ENCODE assay signal across 12 cellular contexts in the genomic region with DNA sequence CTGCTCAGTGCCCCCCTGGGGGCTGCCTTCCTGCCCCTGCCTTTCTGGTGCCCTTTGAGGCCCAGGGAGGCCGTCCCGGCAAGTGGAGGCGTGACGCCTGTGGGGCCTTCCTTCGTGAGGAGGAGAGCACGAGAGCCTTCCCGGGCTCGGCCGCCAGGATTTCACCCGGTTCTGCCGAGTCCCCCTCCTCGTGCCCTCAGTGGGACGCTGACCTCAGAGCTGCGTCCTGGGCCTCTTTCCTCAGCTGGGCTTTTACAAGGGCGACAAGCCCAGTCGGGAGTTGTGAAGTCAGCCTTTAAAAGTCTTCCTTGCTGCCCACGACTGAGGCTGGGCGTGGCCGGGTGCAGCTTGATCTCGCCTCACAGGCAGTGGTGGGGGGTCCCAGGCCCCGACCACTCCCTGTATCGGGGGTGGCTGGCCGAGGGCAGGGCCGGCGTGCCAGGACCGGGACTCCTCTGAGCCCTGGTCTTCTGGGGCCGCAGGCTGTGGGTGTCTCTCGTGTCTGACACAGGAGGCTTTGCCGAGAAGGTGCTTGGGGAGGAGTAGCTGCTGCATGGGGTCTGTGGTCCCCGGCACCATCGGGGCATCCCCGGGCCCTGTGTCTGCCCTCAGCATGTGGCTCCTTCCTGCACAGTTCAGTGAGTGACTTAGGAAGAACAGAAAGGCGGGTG. TPM values are rescaled to one million over a fixed set of nuclear protein-coding genes. Genes with fewer than 3 reads are reported as not detected.
DNase-seq lines count a peak whose midpoint lies in the region; ATAC-seq and TF ChIP-seq lines count a peak whose summit lies in the region.
"Had no signal": no experiment of that assay in that cellular context is flagged by ENCODE, and none has a peak within 500 bp of the region (broad histone marks: within the 10 kb centered on the region; RNA-seq: fewer than 3 reads in every experiment).

No MANE protein-coding gene starts in this region.

- H3K4me2 ChIP-seq in Karpas-422 (ENCODE audit: low read depth, low read length, poor library complexity, severe bottlenecking) (no peak overlapping the region), SK-N-SH (no peak overlapping the region)

- intact Hi-C loops in colonic mucosa (cut with DNase I): no loop called here
- intact Hi-C loops in lower lobe of right lung (cut with DNase I): no loop called here

- POLR2A ChIA-PET in HEK293 (lab: Yijun Ruan, JAX) (no interaction called here), SK-N-SH (lab: Yijun Ruan, JAX) (no interaction called here)

- H3K27me3 ChIP-seq in colonic mucosa (no peaks in the 10 kb centered on the region), lower lobe of right lung (ENCODE audit: low read depth) (no peaks in the 10 kb centered on the region), Karpas-422 (ENCODE audit: low read length) (no peaks in the 10 kb centered on the region), SK-N-SH (ENCODE audit: insufficient read depth) (no peaks in the 10 kb centered on the region)

- no peaks in the 10 kb centered on the region for H3K36me3 ChIP-seq in HEK293 (ENCODE audit: control insufficient read depth in 2 of 2, insufficient read depth in 1 of 2, low read length in 2 of 2)
- H3K36me3 ChIP-seq in colonic mucosa: no peaks in the 10 kb centered on the region
- H3K36me3 ChIP-seq in lower lobe of right lung: no peaks in the 10 kb centered on the region
- no peaks in the 10 kb centered on the region for H3K36me3 ChIP-seq in Karpas-422 (ENCODE audit: insufficient read depth, low read length)
- no peaks in the 10 kb centered on the region for H3K36me3 ChIP-seq in SK-N-SH (replicated peaks in 1 of 2; ENCODE audit: control insufficient read depth in 1 of 2, insufficient read depth in 2 of 2, low read length in 1 of 2)

- H3K9me3 ChIP-seq in HEK293 (ENCODE audit: control insufficient read depth, insufficient read depth, low read depth, low read length) (no peaks in the 10 kb centered on the region), colonic mucosa (no peaks in the 10 kb centered on the region), lower lobe of right lung (no peaks in the 10 kb centered on the region), Karpas-422 (ENCODE audit: low read length) (no peaks in the 10 kb centered on the region), SK-N-SH (no peaks in the 10 kb centered on the region)

- H3K79me2 ChIP-seq in Karpas-422 (ENCODE audit: low read length) (no peaks in the 10 kb centered on the region), SK-N-SH (ENCODE audit: insufficient read depth) (no peaks in the 10 kb centered on the region)

- TF ChIP-seq CTCF in HEK293 (tag by site-specific recombination; IDR thresholded peaks at IDR 0.05) (no peak), colonic mucosa (IDR thresholded peaks at IDR 0.05) (no peak), lower lobe of right lung (IDR thresholded peaks at IDR 0.05) (no peak), SK-N-SH (IDR thresholded peaks at IDR 0.05) (no peak)

- H3K4me3 ChIP-seq in HEK293 (ENCODE audit: low read depth, low read length): no peak overlapping the region
- H3K4me3 ChIP-seq in colonic mucosa: no peak overlapping the region
- peak overlapping the region; percentile 43 for H3K4me3 ChIP-seq in lower lobe of right lung
- H3K4me3 ChIP-seq in Karpas-422 (ENCODE audit: low read length): no peak overlapping the region
- no peak overlapping the region for H3K4me3 ChIP-seq in SK-N-SH (ENCODE audit: low read depth in 2 of 2, low read length in 1 of 2)

- no peak for TF ChIP-seq RAD21 in SK-N-SH (IDR thresholded peaks at IDR 0.05; ENCODE audit: low read length)

- H3K9me2 ChIP-seq in Karpas-422 (replicated peaks; ENCODE audit: insufficient read depth, low read length) (no peaks in the 10 kb centered on the region), SK-N-SH (no peaks in the 10 kb centered on the region)

- H3K4me1 ChIP-seq in HEK293 (ENCODE audit: control insufficient read depth, insufficient read depth, low read length): no peaks in the 10 kb centered on the region
- no peaks in the 10 kb centered on the region for H3K4me1 ChIP-seq in colonic mucosa
- H3K4me1 ChIP-seq in lower lobe of right lung: peaks cover 40% of the 10 kb centered on the region
- H3K4me1 ChIP-seq in Karpas-422 (ENCODE audit: low read length): no peaks in the 10 kb centered on the region
- no peaks in the 10 kb centered on the region for H3K4me1 ChIP-seq in SK-N-SH (ENCODE audit: control insufficient read depth in 1 of 2, insufficient read depth in 2 of 2, low read depth in 1 of 2, low read length in 1 of 2)

- peak; percentile 40 for DNase-seq in colonic mucosa
- DNase-seq in lower lobe of right lung: no peak
- no peak for DNase-seq in substantia nigra (lab: John Stamatoyannopoulos, UW)
- DNase-seq in DMS153 (lab: John Stamatoyannopoulos, UW): no peak
- DNase-seq in Karpas-422: no peak
- DNase-seq in SK-N-SH: no peak
- DNase-seq: effector memory CD8-positive, alpha-beta T cell; MV-4-11; NK-92 treated with Interleukin-12 subunit alpha and Interleukin-12 subunit beta, amount 100 ng/mL, for 24 hours; stimulated activated naive CD8-positive, alpha-beta T cell treated with anti-CD3 and anti-CD28 coated beads, Interleukin-15, Interleukin-2, amounts not matched to agents 100 U/mL and 50 U/mL, for 24 hours had no signal

- no peaks in the 10 kb centered on the region for H3F3A ChIP-seq in SK-N-SH (replicated peaks; ENCODE audit: insufficient read depth)

- no peak overlapping the region for H3K27ac ChIP-seq in HEK293 (ENCODE audit: extremely low read depth, low read depth, low read length)
- peak overlapping the region; percentile 82 for H3K27ac ChIP-seq in colonic mucosa
- H3K27ac ChIP-seq in lower lobe of right lung: peak overlapping the region; percentile 87
- peak overlapping the region; percentile 26 for H3K27ac ChIP-seq in substantia nigra (ENCODE audit: low read depth, low read length, poor library complexity, severe bottlenecking)
- H3K27ac ChIP-seq in Karpas-422 (ENCODE audit: low read length): no peak overlapping the region
- no peak overlapping the region for H3K27ac ChIP-seq in SK-N-SH (ENCODE audit: low read depth in 2 of 2, low read length in 1 of 2)

- H2AFZ ChIP-seq in Karpas-422 (ENCODE audit: low read length) (no peak overlapping the region), SK-N-SH (ENCODE audit: low read depth) (no peak overlapping the region)

- peak overlapping the region; percentile 51 to 63 for H3K9ac ChIP-seq in colonic mucosa (ENCODE audit: low read depth in 2 of 2, low read length in 2 of 2)
- H3K9ac ChIP-seq in Karpas-422 (ENCODE audit: low read length): no peak overlapping the region
- no peak overlapping the region for H3K9ac ChIP-seq in SK-N-SH

- peak; percentile 24 to 41 for ATAC-seq in lower lobe of right lung
- no peak for ATAC-seq in HG03378 (IDR thresholded peaks at IDR 0.05; ENCODE audit: unreplicated experiment)
- ATAC-seq: effector memory CD8-positive, alpha-beta T cell; stimulated activated naive CD8-positive, alpha-beta T cell treated with anti-CD3 and anti-CD28 coated beads, Interleukin-15, Interleukin-2, amounts not matched to agents 100 U/mL and 50 U/mL, for 24 hours had no signal

- CTCF ChIA-PET in HEK293 (lab: Yijun Ruan, JAX): no interaction called here
- CTCF ChIA-PET in SK-N-SH (lab: Yijun Ruan, JAX): interaction anchor here (1.9 kb wide), 1 partner anchor 33 kb away, joined by 8 read pairs; no protein-coding TSS in a partner anchor

- 71% methylated on average over 22 of the region's 33 CpGs for WGBS in SK-N-SH (ENCODE audit: low lambda C conversion rate)

- H4K20me1 ChIP-seq in Karpas-422 (ENCODE audit: insufficient read depth, low read depth, low read length) (no peaks in the 10 kb centered on the region), SK-N-SH (ENCODE audit: insufficient read depth) (no peaks in the 10 kb centered on the region)

- TF ChIP-seq EP300 in SK-N-SH (IDR thresholded peaks at IDR 0.05; ENCODE audit: borderline replicate concordance in 1 of 2, low read depth in 1 of 2, low read length in 1 of 2): no peak

TF ChIP-seq in HEK293, 187 proteins besides CTCF, POLR2A, EP300 and RAD21:
- TF ChIP-seq REPIN1 (tag by site-specific recombination; IDR thresholded peaks at IDR 0.05; ENCODE audit: low read depth) (no peak), ZIC2 (tag by site-specific recombination; IDR thresholded peaks at IDR 0.05) (0 out of 2 replicates have a peak, but pooled peaks have one; percentile 24)

TF ChIP-seq in SK-N-SH, 30 proteins besides CTCF, POLR2A, EP300 and RAD21 (continues in another document):
- TF ChIP-seq FOXM1 (IDR thresholded peaks at IDR 0.05; ENCODE audit: low read depth): no peak
- TF ChIP-seq JUND (IDR thresholded peaks at IDR 0.05): no peak
- TF ChIP-seq, protein P1, sequence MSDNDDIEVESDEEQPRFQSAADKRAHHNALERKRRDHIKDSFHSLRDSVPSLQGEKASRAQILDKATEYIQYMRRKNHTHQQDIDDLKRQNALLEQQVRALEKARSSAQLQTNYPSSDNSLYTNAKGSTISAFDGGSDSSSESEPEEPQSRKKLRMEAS (IDR thresholded peaks at IDR 0.05; ENCODE audit: low read depth): no peak
- no peak for TF ChIP-seq USF1 (IDR thresholded peaks at IDR 0.05; ENCODE audit: borderline replicate concordance, low read depth)
- no peak for TF ChIP-seq EZH2phosphoT487 (IDR thresholded peaks at IDR 0.05; ENCODE audit: borderline replicate concordance, low read depth)
- TF ChIP-seq GATA2 (CRISPR knock-in tag; IDR thresholded peaks at IDR 0.05): no peak
- no peak for TF ChIP-seq TAF1 (IDR thresholded peaks at IDR 0.05; ENCODE audit: borderline replicate concordance, low read depth, low read length)

RNA-seq across cellular contexts. Expression of gene FAM20C, which starts 41.8 kb away (rescaled TPM):
- total RNA-seq in colonic mucosa (10 to 100 TPM; 18.5 to 18.9 TPM), lower lobe of right lung (42.9 TPM)
- not detected in 2 replicates for total RNA-seq in Karpas-422 (2014; rRNA removed; shearing (Covaris generic); ENCODE audit: low replicate concordance)
- 6.8 and 12.7 TPM in 2 replicates for polyA plus RNA-seq in SK-N-SH (2012; rRNA removed)
- polyA plus RNA-seq in SK-N-SH (2012; cell fraction: cytosol; rRNA removed): 5.8 and 10.0 TPM in 2 replicates
- 11.8 and 16.7 TPM in 2 replicates for polyA plus RNA-seq in SK-N-SH (2012; cell fraction: nucleus; rRNA removed)

RNA-seq across cellular contexts. Expression of gene FOXL3, which starts 55.8 kb away (rescaled TPM):
- total RNA-seq in colonic mucosa (under 1 TPM in 1 of 2 donors, not detected in 1; 0.79 TPM), lower lobe of right lung (not detected)
- total RNA-seq in Karpas-422 (2014; rRNA removed; shearing (Covaris generic); ENCODE audit: low replicate concordance): not detected in 2 replicates
- not detected in 2 replicates for polyA plus RNA-seq in SK-N-SH (2012; rRNA removed)
- polyA plus RNA-seq in SK-N-SH (2012; cell fraction: cytosol; rRNA removed): not detected in 2 replicates
- not detected in 2 replicates for polyA plus RNA-seq in SK-N-SH (2012; cell fraction: nucleus; rRNA removed)

Comparison
In these comparisons a context has a peak if more than half of its experiments do, and no peak if none do; other contexts are left out.
1. H3K27ac ChIP-seq: peak in colonic mucosa (single experiment), lower lobe of right lung (single experiment) and substantia nigra (single experiment); none in HEK293 (single experiment), Karpas-422 (single experiment) and SK-N-SH (0 of 2).
2. H3K9ac ChIP-seq: peak in colonic mucosa (2 of 2); none in Karpas-422 (single experiment) and SK-N-SH (single experiment).
3. RNA of gene FAM20C, which starts 41.8 kb away (total RNA-seq): 42.9 TPM in lower lobe of right lung (single experiment) and 18.5 to 18.9 TPM in colonic mucosa; not detected in Karpas-422; every median in the first group is over 10 times any median in the second.